In the genomic region with DNA sequence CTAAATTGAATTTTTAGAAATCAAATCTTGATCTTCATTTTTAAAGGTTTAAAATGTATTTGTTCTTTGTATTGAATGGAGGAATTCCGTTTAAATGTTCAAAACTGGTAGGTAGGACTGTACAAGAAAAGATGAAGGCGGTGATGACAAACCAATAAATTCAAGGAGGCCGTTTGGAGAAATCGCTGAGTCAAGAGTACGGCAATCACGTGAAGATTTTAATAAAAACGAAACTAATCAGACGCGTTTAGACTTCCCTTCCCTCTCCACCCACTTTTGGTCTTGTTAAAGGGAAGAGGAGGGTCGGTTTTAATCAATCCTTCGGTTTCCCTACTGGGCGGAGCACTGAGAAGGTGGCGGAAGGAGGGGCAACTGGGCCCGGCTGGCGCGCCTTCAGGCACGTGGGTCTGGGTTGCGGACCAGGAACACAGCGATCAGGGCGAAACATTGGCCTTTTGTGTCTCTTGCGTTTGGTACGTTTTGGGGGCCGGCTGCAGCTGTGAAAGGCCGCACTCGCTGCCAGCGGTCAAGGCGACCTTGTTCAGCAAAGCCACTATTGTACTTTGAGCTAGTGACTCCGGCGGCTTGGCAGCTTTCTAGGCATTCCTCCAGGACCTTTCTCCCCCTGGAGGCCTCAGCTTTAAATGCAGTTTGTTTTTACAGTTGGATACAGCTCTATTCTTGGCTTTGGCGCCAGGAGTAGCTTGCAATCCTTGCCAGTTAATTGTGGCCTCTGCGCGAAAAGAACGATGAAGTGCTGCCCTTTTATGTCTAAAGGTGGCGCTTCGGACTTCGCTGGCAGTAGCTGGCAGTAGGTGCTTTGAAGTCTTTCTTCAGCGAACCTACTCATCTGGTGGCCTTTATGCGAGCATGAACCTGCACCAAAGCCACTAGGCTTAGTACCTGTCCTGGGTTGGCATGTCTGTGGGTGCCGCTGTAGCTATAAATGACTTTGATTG, we compare ENCODE assay signal across 8 cellular contexts. TPM values are rescaled to one million over a fixed set of nuclear protein-coding genes. Genes with fewer than 3 reads are reported as not detected.
DNase-seq lines count a peak whose midpoint lies in the region; ATAC-seq and TF ChIP-seq lines count a peak whose summit lies in the region.

No MANE protein-coding gene starts in this region.

- H3K9ac ChIP-seq in colonic mucosa (ENCODE audit: low read depth in 2 of 2, low read length in 2 of 2): peak overlapping the region; percentile 41 to 57

- intact Hi-C loops in colonic mucosa (cut with DNase I): no loop called here

- H3K4me3 ChIP-seq in AG10803 (ENCODE audit: low read length) (peak overlapping the region; percentile 62), colonic mucosa (peak overlapping the region; percentile 32)

- TF ChIP-seq CTCF in AG10803 (conservative IDR thresholded peaks at IDR 0.05; ENCODE audit: low read length) (peak; percentile 58), colonic mucosa (IDR thresholded peaks at IDR 0.05) (peak; percentile 27)

- H3K27ac ChIP-seq in colonic mucosa: peak overlapping the region; percentile 81

- H3K27me3 ChIP-seq in colonic mucosa: no peaks in the 10 kb centered on the region

- no peaks in the 10 kb centered on the region for H3K4me1 ChIP-seq in colonic mucosa

- no peaks in the 10 kb centered on the region for H3K9me3 ChIP-seq in colonic mucosa

- ATAC-seq in GM18909 (IDR thresholded peaks at IDR 0.05; ENCODE audit: poor library complexity, unreplicated experiment) (peak; percentile 82), HG03139 (IDR thresholded peaks at IDR 0.05; ENCODE audit: unreplicated experiment) (peak; percentile 75)

- DNase-seq in AG10803 (ENCODE audit: low read depth) (peak; percentile 77), NCI-H2227 treated with DMSO at 0.1 percent for 48 hours (lab: John Stamatoyannopoulos, UW) (peak; percentile 98), colonic mucosa (peak; percentile 70), kidney tubule cell (ENCODE audit: low spot score) (peak; percentile 85)
- peak; percentile 54 for DNase-seq in activated CD4-positive, CD25-positive, alpha-beta regulatory T cell treated with anti-CD3 and anti-CD28 coated beads, Interleukin-2, amount 50 U/mL, for 72 hours
- DNase-seq in stimulated activated CD4-positive, alpha-beta T cell treated with anti-CD3 and anti-CD28 coated beads, Interleukin-15, amount 100 ng/mL, for 48 hours (ENCODE audit: low read depth in 2 of 2): peak; percentile 23 to 31

- H3K36me3 ChIP-seq in colonic mucosa: no peaks in the 10 kb centered on the region

RNA-seq across cellular contexts. Expression of gene LAMP2, which starts 16.7 kb away (rescaled TPM):
- 10 to 100 TPM; 43.4 to 77.2 TPM for total RNA-seq in colonic mucosa

Comparison
In these comparisons a context has a peak if more than half of its experiments do, and no peak if none do; other contexts are left out.
1. Peak in every context shown above with its lines: DNase-seq, ATAC-seq, H3K4me3 ChIP-seq and H3K27ac ChIP-seq.
2. DNase-seq: peak in every context shown above with its lines; median percentile 98 in NCI-H2227 treated with DMSO at 0.1 percent for 48 hours; 85 in kidney tubule cell; 77 in AG10803; 70 in colonic mucosa; 54 in activated CD4-positive, CD25-positive, alpha-beta regulatory T cell treated with anti-CD3 and anti-CD28 coated beads, Interleukin-2, amount 50 U/mL, for 72 hours; 27 in stimulated activated CD4-positive, alpha-beta T cell treated with anti-CD3 and anti-CD28 coated beads, Interleukin-15, amount 100 ng/mL, for 48 hours.